In the genomic region with DNA sequence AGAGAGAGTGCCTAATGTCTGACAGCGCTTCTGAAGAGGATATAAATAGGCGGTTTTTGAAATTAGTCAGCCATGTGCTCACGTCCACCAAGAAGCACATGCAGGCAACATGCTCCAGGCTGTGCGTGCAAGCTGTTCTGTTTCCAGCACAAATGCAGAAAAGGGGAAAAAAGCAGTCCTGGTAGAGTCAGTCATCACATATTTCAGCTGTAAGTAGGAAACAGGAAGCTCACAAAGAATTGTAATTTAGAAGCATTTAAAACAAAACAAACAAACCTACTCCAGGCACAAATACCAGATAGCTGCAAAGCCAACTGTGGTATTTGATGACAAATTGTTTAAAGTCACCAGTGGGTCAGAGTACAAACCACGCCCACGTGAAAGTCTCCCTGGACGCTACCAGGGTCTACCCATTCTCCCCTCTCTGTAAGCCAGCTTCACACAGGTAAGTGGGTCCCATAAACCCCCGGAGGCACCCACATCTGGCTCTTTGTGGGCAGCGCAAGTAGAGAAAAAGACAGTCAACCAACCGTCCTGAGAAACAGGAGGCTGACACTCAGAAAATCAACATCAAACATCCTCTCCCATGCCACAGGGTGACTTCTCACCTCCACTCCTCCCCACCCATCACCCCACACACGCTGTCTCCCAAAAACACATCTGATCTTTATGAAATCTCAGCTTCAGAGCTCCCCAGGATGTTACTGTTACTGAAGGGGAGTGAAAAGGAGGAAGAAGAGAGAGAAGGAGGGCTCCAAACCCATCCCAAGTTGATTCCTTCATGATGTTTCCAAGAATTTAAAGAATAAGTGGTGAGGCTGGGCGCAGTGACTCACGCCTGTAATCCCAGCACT, we compare ENCODE assay signal across 8 cellular contexts.
A peak's percentile ranks its signal among the peaks of the same experiment; 100 is the strongest.
DNase-seq lines count a peak whose midpoint lies in the region; ATAC-seq and TF ChIP-seq lines count a peak whose summit lies in the region.

No MANE protein-coding gene starts in this region.

- H4K20me1 ChIP-seq in GM23338 (replicated peaks; ENCODE audit: insufficient read depth) (no peaks in the 10 kb centered on the region; the same call in 1 of the 2 replicates), OCI-LY7 (ENCODE audit: insufficient read depth, low read length) (peaks cover 12% of the 10 kb centered on the region)

- H3K27ac ChIP-seq in GM23338 (ENCODE audit: low read depth) (0 out of 2 replicates have a peak overlapping the region, but pooled peaks have one; percentile 63), OCI-LY7 (ENCODE audit: low read depth, low read length, poor library complexity, severe bottlenecking) (peak overlapping the region; percentile 25)

- no peaks in the 10 kb centered on the region for H3K9me3 ChIP-seq in OCI-LY7 (ENCODE audit: low read length)

- peaks cover 39% of the 10 kb centered on the region for H3K4me1 ChIP-seq in GM23338 (ENCODE audit: insufficient read depth)
- peaks cover 83% of the 10 kb centered on the region for H3K4me1 ChIP-seq in OCI-LY7 (ENCODE audit: insufficient read depth, low read length, poor library complexity, severe bottlenecking)

- no peak overlapping the region for H2AFZ ChIP-seq in GM23338
- no peak overlapping the region for H2AFZ ChIP-seq in OCI-LY7 (ENCODE audit: low read length)

- no peak for ATAC-seq in GM23338

- H3K4me1 Mint-ChIP-seq in GM23338 (peaks cover 49% of the 10 kb centered on the region), chondrocyte (ENCODE audit: low read depth) (peaks cover 24% of the 10 kb centered on the region)

- no TSS peak for BruUV-seq in OCI-LY7 (replicated peaks; lab: Mats Ljungman, UMichigan)

- CTCF ChIA-PET in OCI-LY7 (lab: Charles Lee; ENCODE audit: unreplicated experiment) = no interaction called here

- H3K27me3 ChIP-seq in GM23338 (ENCODE audit: insufficient read depth) = no peaks in the 10 kb centered on the region

- H3K4me3 ChIP-seq in GM23338 (no peak overlapping the region), OCI-LY7 (ENCODE audit: low read depth, low read length, poor library complexity, severe bottlenecking) (no peak overlapping the region)

- TF ChIP-seq CTCF in GM23338 (conservative IDR thresholded peaks at IDR 0.05; ENCODE audit: low read depth in 2 of 2) = no peak
- TF ChIP-seq CTCF in OCI-LY7 (conservative IDR thresholded peaks at IDR 0.05; ENCODE audit: low read length) = no peak
- no peak for TF ChIP-seq CTCF in chondrocyte (IDR thresholded peaks at IDR 0.05)

- peaks cover 78% of the 10 kb centered on the region for H3K79me2 ChIP-seq in GM23338 (replicated peaks; ENCODE audit: insufficient read depth)
- peaks cover 100% of the 10 kb centered on the region for H3K79me2 ChIP-seq in OCI-LY7 (ENCODE audit: insufficient read depth, low read depth, low read length)

- H3K27ac Mint-ChIP-seq in GM23338 (peak overlapping the region; percentile 81), chondrocyte (ENCODE audit: unreplicated experiment) (peak overlapping the region; percentile 87)

- H3K27me3 Mint-ChIP-seq in GM23338 (ENCODE audit: insufficient read depth, low read depth, poor library complexity) (peaks cover 3% of the 10 kb centered on the region), chondrocyte (ENCODE audit: low read depth) (no peaks in the 10 kb centered on the region)

- peaks cover 5% of the 10 kb centered on the region; the same call in 1 of the 2 replicates for H3K9me2 ChIP-seq in GM23338 (ENCODE audit: insufficient read depth)
- no peaks in the 10 kb centered on the region for H3K9me2 ChIP-seq in OCI-LY7 (ENCODE audit: insufficient read depth, low read length)

- H3K36me3 Mint-ChIP-seq in GM23338 (ENCODE audit: low read depth) (no peaks in the 10 kb centered on the region), chondrocyte (ENCODE audit: low read depth) (no peaks in the 10 kb centered on the region)

- H3K4me2 ChIP-seq in GM23338 = no peak overlapping the region
- peak overlapping the region; percentile 44 for H3K4me2 ChIP-seq in OCI-LY7 (ENCODE audit: low read length)

- in situ Hi-C loops in G401 (cut with HindIII; ENCODE audit: low sequenced_read_pairs) = no loop called here

- H3K9me3 Mint-ChIP-seq in GM23338 (no peaks in the 10 kb centered on the region), chondrocyte (ENCODE audit: low read depth) (no peaks in the 10 kb centered on the region)

- H3F3A ChIP-seq in GM23338 (replicated peaks; ENCODE audit: low read depth) = 0 out of 2 replicates have a peak, but pooled peaks cover 5% of the 10 kb centered on the region

- H3K4me3 Mint-ChIP-seq in GM23338 = no peak overlapping the region
- no peak overlapping the region for H3K4me3 Mint-ChIP-seq in chondrocyte (ENCODE audit: unreplicated experiment)

- intact Hi-C loops in OCI-LY7 (cut with micrococcal nuclease; ENCODE audit: unreplicated experiment) = no loop called here

- H3K36me3 ChIP-seq in GM23338 (ENCODE audit: insufficient read depth) = no peaks in the 10 kb centered on the region
- peaks cover 99% of the 10 kb centered on the region for H3K36me3 ChIP-seq in OCI-LY7 (ENCODE audit: insufficient read depth, low read length)

- POLR2A ChIA-PET in OCI-LY7 (lab: Charles Lee) = interaction anchor here (0.6 to 2.1 kb wide), 9 partner anchors 10 to 249 kb away, joined by 3 to 10 read pairs (median 3); a partner anchor contains a TSS

- DNase-seq in G401 (ENCODE audit: low spot score) (peak; percentile 78), GM23338 (ENCODE audit: low spot score) (no peak), OCI-LY7 (ENCODE audit: low spot score) (no peak), chondrocyte (ENCODE audit: low spot score) (no peak), mucosa of gallbladder (ENCODE audit: low spot score) (peak; percentile 56), NCI-H226 (no peak), NCI-H82 treated with DMSO at 0.1 percent for 48 hours (lab: John Stamatoyannopoulos, UW; ENCODE audit: unreplicated experiment) (no peak), NCI-H526 treated with DMSO at 0.1 percent for 48 hours (lab: John Stamatoyannopoulos, UW) (no peak)

TF ChIP-seq in GM23338, 12 proteins besides CTCF, POLR2A, EP300 and RAD21 (continues in another document):
- TF ChIP-seq, protein P1, sequence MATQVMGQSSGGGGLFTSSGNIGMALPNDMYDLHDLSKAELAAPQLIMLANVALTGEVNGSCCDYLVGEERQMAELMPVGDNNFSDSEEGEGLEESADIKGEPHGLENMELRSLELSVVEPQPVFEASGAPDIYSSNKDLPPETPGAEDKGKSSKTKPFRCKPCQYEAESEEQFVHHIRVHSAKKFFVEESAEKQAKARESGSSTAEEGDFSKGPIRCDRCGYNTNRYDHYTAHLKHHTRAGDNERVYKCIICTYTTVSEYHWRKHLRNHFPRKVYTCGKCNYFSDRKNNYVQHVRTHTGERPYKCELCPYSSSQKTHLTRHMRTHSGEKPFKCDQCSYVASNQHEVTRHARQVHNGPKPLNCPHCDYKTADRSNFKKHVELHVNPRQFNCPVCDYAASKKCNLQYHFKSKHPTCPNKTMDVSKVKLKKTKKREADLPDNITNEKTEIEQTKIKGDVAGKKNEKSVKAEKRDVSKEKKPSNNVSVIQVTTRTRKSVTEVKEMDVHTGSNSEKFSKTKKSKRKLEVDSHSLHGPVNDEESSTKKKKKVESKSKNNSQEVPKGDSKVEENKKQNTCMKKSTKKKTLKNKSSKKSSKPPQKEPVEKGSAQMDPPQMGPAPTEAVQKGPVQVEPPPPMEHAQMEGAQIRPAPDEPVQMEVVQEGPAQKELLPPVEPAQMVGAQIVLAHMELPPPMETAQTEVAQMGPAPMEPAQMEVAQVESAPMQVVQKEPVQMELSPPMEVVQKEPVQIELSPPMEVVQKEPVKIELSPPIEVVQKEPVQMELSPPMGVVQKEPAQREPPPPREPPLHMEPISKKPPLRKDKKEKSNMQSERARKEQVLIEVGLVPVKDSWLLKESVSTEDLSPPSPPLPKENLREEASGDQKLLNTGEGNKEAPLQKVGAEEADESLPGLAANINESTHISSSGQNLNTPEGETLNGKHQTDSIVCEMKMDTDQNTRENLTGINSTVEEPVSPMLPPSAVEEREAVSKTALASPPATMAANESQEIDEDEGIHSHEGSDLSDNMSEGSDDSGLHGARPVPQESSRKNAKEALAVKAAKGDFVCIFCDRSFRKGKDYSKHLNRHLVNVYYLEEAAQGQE (IDR thresholded peaks at IDR 0.05; ENCODE audit: unreplicated experiment) = no peak
- no peak for TF ChIP-seq ZNF114 (CRISPR knock-in tag; IDR thresholded peaks at IDR 0.05)
- TF ChIP-seq, protein P2, sequence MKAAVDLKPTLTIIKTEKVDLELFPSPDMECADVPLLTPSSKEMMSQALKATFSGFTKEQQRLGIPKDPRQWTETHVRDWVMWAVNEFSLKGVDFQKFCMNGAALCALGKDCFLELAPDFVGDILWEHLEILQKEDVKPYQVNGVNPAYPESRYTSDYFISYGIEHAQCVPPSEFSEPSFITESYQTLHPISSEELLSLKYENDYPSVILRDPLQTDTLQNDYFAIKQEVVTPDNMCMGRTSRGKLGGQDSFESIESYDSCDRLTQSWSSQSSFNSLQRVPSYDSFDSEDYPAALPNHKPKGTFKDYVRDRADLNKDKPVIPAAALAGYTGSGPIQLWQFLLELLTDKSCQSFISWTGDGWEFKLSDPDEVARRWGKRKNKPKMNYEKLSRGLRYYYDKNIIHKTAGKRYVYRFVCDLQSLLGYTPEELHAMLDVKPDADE (IDR thresholded peaks at IDR 0.05) = no peak
- TF ChIP-seq ZNF331 (CRISPR knock-in tag; IDR thresholded peaks at IDR 0.05; ENCODE audit: low read depth) = no peak
- TF ChIP-seq POLR2AphosphoS5 (IDR thresholded peaks at IDR 0.05; ENCODE audit: low read depth) = no peak
- no peak for TF ChIP-seq STAT1 (IDR thresholded peaks at IDR 0.05; ENCODE audit: unreplicated experiment)
- TF ChIP-seq NANOG (IDR thresholded peaks at IDR 0.05; ENCODE audit: borderline replicate concordance) = no peak
- TF ChIP-seq JUNB (IDR thresholded peaks at IDR 0.05; ENCODE audit: unreplicated experiment) = no peak
- TF ChIP-seq CREB1 (CRISPR knock-in tag; IDR thresholded peaks at IDR 0.05; ENCODE audit: low read depth) = no peak
- TF ChIP-seq EZH2 (IDR thresholded peaks at IDR 0.05; ENCODE audit: low read depth, unreplicated experiment) = no peak
- no peak for TF ChIP-seq EZH2phosphoT487 (IDR thresholded peaks at IDR 0.05; ENCODE audit: unreplicated experiment)

Comparison
In these comparisons a context has a peak if more than half of its experiments do, and no peak if none do; other contexts are left out.
1. DNase-seq: peak in G401 (single experiment) and mucosa of gallbladder (single experiment); none in GM23338 (single experiment), OCI-LY7 (single experiment), chondrocyte (single experiment), NCI-H226 (single experiment), NCI-H82 treated with DMSO at 0.1 percent for 48 hours (single experiment) and NCI-H526 treated with DMSO at 0.1 percent for 48 hours (single experiment).